In genomic region chr19:48635966-48636858, GRCh38 we compare ENCODE assay signal across 8 cellular contexts. TPM values are rescaled to one million over a fixed set of nuclear protein-coding genes. Genes with fewer than 3 reads are reported as not detected.
A peak's percentile ranks its signal among the peaks of the same experiment; 100 is the strongest.
DNase-seq lines count a peak whose midpoint lies in the region; FAIRE-seq and TF ChIP-seq lines count a peak whose summit lies in the region.

No MANE protein-coding gene starts in this region.

- H3K4me3 ChIP-seq in SU-DHL-6 (ENCODE audit: insufficient read depth, low read length, poor library complexity, severe bottlenecking), result peak overlapping the region; percentile 68
- peak overlapping the region; percentile 63 to 81 (median 78) for H3K4me3 ChIP-seq in esophagus muscularis mucosa
- peak overlapping the region; percentile 60 for H3K4me3 ChIP-seq in ovary

- WGBS in esophagus muscularis mucosa, result 1% methylated on average over 20 of the region's 35 CpGs
- 1 to 2% (median 1%) methylated on average over 35 of the region's 35 CpGs for WGBS in ovary, 3 donors

- H3K4me3 Mint-ChIP-seq in activated CD4-positive, alpha-beta T cell treated with anti-CD3 and anti-CD28 coated beads, Interleukin-2, amount 10 ng/mL, durations not matched to agents 7 days and 5 days, result peak overlapping the region; percentile 94

- no peaks in the 10 kb centered on the region for H3K9me3 ChIP-seq in SU-DHL-6 (ENCODE audit: insufficient read depth, low read length)
- no peaks in the 10 kb centered on the region for H3K9me3 ChIP-seq in esophagus muscularis mucosa
- H3K9me3 ChIP-seq in ovary, result no peaks in the 10 kb centered on the region

- H3K27ac ChIP-seq in SU-DHL-6 (ENCODE audit: low read depth, low read length) (peak overlapping the region; percentile 73), esophagus muscularis mucosa (replicated peaks in 1 of 4) (peak overlapping the region; percentile 95 to 100 (median 96)), ovary (peak overlapping the region; percentile 89 to 93)

- TF ChIP-seq EP300 in esophagus muscularis mucosa (IDR thresholded peaks at IDR 0.05), result no peak
- TF ChIP-seq EP300 in ovary (IDR thresholded peaks at IDR 0.05), result no peak

- H3K4me1 ChIP-seq in esophagus muscularis mucosa (peaks cover 51 to 77% (median 70%) of the 10 kb centered on the region in 4 donors), ovary (ENCODE audit: insufficient read depth) (peaks cover 13% of the 10 kb centered on the region)

- H3K36me3 Mint-ChIP-seq in activated CD4-positive, alpha-beta T cell treated with anti-CD3 and anti-CD28 coated beads, Interleukin-2, amount 10 ng/mL, durations not matched to agents 7 days and 5 days (ENCODE audit: low read depth), result peaks cover 13% of the 10 kb centered on the region

- H3K27ac Mint-ChIP-seq in activated CD4-positive, alpha-beta T cell treated with anti-CD3 and anti-CD28 coated beads, Interleukin-2, amount 10 ng/mL, durations not matched to agents 7 days and 5 days, result peak overlapping the region; percentile 99

- no peaks in the 10 kb centered on the region for H3K79me2 ChIP-seq in SU-DHL-6 (ENCODE audit: insufficient read depth, low read length)

- FAIRE-seq in GM12892 (lab: Jason Lieb, UNC), result no peak
- no peak for FAIRE-seq in GM19239 (lab: Jason Lieb, UNC)

- H3K36me3 ChIP-seq in SU-DHL-6 (ENCODE audit: low read length) (no peaks in the 10 kb centered on the region), esophagus muscularis mucosa (peaks cover 0 to 15% (median 0%) of the 10 kb centered on the region in 4 donors), ovary (no peaks in the 10 kb centered on the region)

- H3F3A ChIP-seq in SU-DHL-6 (ENCODE audit: insufficient read depth), result peaks cover 21% of the 10 kb centered on the region

- peak overlapping the region; percentile 22 for H2AFZ ChIP-seq in SU-DHL-6 (ENCODE audit: low read depth, low read length, severe bottlenecking)

- CTCF ChIA-PET in activated CD4-positive, alpha-beta T cell treated with anti-CD3 and anti-CD28 coated beads, Interleukin-2, amount 10 ng/mL, durations not matched to agents 7 days and 5 days (lab: Charles Lee), result no interaction called here

- no peaks in the 10 kb centered on the region for H4K20me1 ChIP-seq in SU-DHL-6 (ENCODE audit: low read depth, low read length)

- H3K27me3 Mint-ChIP-seq in activated CD4-positive, alpha-beta T cell treated with anti-CD3 and anti-CD28 coated beads, Interleukin-2, amount 10 ng/mL, durations not matched to agents 7 days and 5 days, result no peaks in the 10 kb centered on the region

- peak overlapping the region; percentile 89 for H3K4me2 ChIP-seq in SU-DHL-6 (ENCODE audit: low read depth, low read length, poor library complexity, severe bottlenecking)

- TF ChIP-seq POLR2A in esophagus muscularis mucosa (IDR thresholded peaks at IDR 0.05; ENCODE audit: low read depth), result no peak
- TF ChIP-seq POLR2A in ovary (IDR thresholded peaks at IDR 0.05), result no peak
- no peak for TF ChIP-seq POLR2A in GM12892 (IDR thresholded peaks at IDR 0.05; ENCODE audit: low read depth, low read length)

- H3K9ac ChIP-seq in SU-DHL-6 (ENCODE audit: low read length), result peak overlapping the region; percentile 93

- no peaks in the 10 kb centered on the region for H3K27me3 ChIP-seq in SU-DHL-6 (ENCODE audit: low read length)
- no peaks in the 10 kb centered on the region for H3K27me3 ChIP-seq in esophagus muscularis mucosa
- no peaks in the 10 kb centered on the region for H3K27me3 ChIP-seq in ovary

- intact Hi-C loops in esophagus muscularis mucosa (cut with DNase I) (no loop called here), ovary (cut with DNase I) (no loop called here)

- H3K9me2 ChIP-seq in SU-DHL-6 (replicated peaks; ENCODE audit: insufficient read depth, low read length), result no peaks in the 10 kb centered on the region

- no peak for TF ChIP-seq CTCF in SU-DHL-6 (IDR thresholded peaks at IDR 0.05; ENCODE audit: insufficient read depth, low read length, poor library complexity, severe bottlenecking)
- no peak for TF ChIP-seq CTCF in esophagus muscularis mucosa (IDR thresholded peaks at IDR 0.05)
- no peak for TF ChIP-seq CTCF in ovary (IDR thresholded peaks at IDR 0.05)

- POLR2A ChIA-PET in activated CD4-positive, alpha-beta T cell treated with anti-CD3 and anti-CD28 coated beads, Interleukin-2, amount 10 ng/mL, durations not matched to agents 7 days and 5 days (lab: Charles Lee), result no interaction called here

- peaks cover 3% of the 10 kb centered on the region for H3K9me3 Mint-ChIP-seq in activated CD4-positive, alpha-beta T cell treated with anti-CD3 and anti-CD28 coated beads, Interleukin-2, amount 10 ng/mL, durations not matched to agents 7 days and 5 days

- peaks cover 55% of the 10 kb centered on the region for H3K4me1 Mint-ChIP-seq in activated CD4-positive, alpha-beta T cell treated with anti-CD3 and anti-CD28 coated beads, Interleukin-2, amount 10 ng/mL, durations not matched to agents 7 days and 5 days

- DNase-seq in activated CD4-positive, alpha-beta T cell treated with anti-CD3 and anti-CD28 coated beads, Interleukin-2, amount 10 ng/mL, durations not matched to agents 7 days and 5 days, result peak; percentile 38
- no peak for DNase-seq in activated CD4-positive, alpha-beta T cell treated with anti-CD3 and anti-CD28 coated beads, Interleukin-2, amount 50 U/mL, for 48 hours
- DNase-seq in esophagus muscularis mucosa (ENCODE audit: extremely low spot score), result no peak
- peak; percentile 71 to 78 (median 76) for DNase-seq in ovary
- DNase-seq in GM12892 (ENCODE audit: insufficient read length), result no peak
- no peak for DNase-seq in activated CD4-positive, CD25-positive, alpha-beta regulatory T cell treated with anti-CD3 and anti-CD28 coated beads, Interleukin-2, amount 50 U/mL, for 72 hours
- no peak for DNase-seq in GM19239 (ENCODE audit: insufficient read length, low spot score)

RNA-seq across cellular contexts. Expression of gene DBP, which starts 1.0 kb away (rescaled TPM):
- 10 to 100 TPM; 24.1 to 25.8 TPM for total RNA-seq in activated CD4-positive, alpha-beta T cell treated with anti-CD3 and anti-CD28 coated beads, Interleukin-2, amount 10 ng/mL, durations not matched to agents 7 days and 5 days
- total RNA-seq in esophagus muscularis mucosa (1 to 10 TPM; 3.0 to 9.3 (median 7.2) TPM), ovary (10 to 100 TPM; 19.7 to 69.8 (median 34.6) TPM)
- polyA plus RNA-seq in ovary, result 10 to 100 TPM; 19.8 to 29.0 TPM
- 8.0 TPM for polyA plus RNA-seq in GM12892 (2012; ENCODE audit: missing spikeins)

RNA-seq across cellular contexts. Expression of gene CA11, which starts 9.8 kb away (rescaled TPM):
- total RNA-seq in activated CD4-positive, alpha-beta T cell treated with anti-CD3 and anti-CD28 coated beads, Interleukin-2, amount 10 ng/mL, durations not matched to agents 7 days and 5 days, result 10 to 100 TPM; 10.1 to 10.8 TPM
- total RNA-seq in esophagus muscularis mucosa (10 to 100 TPM; 11.9 to 16.5 (median 14.9) TPM), ovary (10 to 100 TPM; 14.9 to 52.5 (median 40.8) TPM)
- polyA plus RNA-seq in ovary, result 10 to 100 TPM; 43.1 to 53.1 TPM
- 3.7 TPM for polyA plus RNA-seq in GM12892 (2012; ENCODE audit: missing spikeins)

RNA-seq across cellular contexts. Expression of gene SPHK2, which starts 16.9 kb away (rescaled TPM):
- 10 to 100 TPM; 28.2 to 33.6 TPM for total RNA-seq in activated CD4-positive, alpha-beta T cell treated with anti-CD3 and anti-CD28 coated beads, Interleukin-2, amount 10 ng/mL, durations not matched to agents 7 days and 5 days
- total RNA-seq in esophagus muscularis mucosa (10 to 100 TPM; 15.9 to 24.5 (median 17.0) TPM), ovary (10 to 100 TPM; 12.3 to 37.2 (median 27.0) TPM)
- 10 to 100 TPM in 1 of 2 donors, 1 to 10 TPM in 1; 2.9 to 24.5 TPM for polyA plus RNA-seq in ovary
- polyA plus RNA-seq in GM12892 (2012; ENCODE audit: missing spikeins), result 7.0 TPM

RNA-seq across cellular contexts. Expression of gene RPL18, which starts 17.2 kb away (rescaled TPM):
- 1,000 to 10,000 TPM; 1,477 to 1,601 TPM for total RNA-seq in activated CD4-positive, alpha-beta T cell treated with anti-CD3 and anti-CD28 coated beads, Interleukin-2, amount 10 ng/mL, durations not matched to agents 7 days and 5 days
- total RNA-seq in esophagus muscularis mucosa (1,000 to 10,000 TPM; 1,298 to 2,105 (median 1,742) TPM), ovary (1,000 to 10,000 TPM; 2,699 to 8,435 (median 3,584) TPM)
- polyA plus RNA-seq in ovary, result 1,000 to 10,000 TPM; 1,780 to 6,110 TPM
- 2,410 TPM for polyA plus RNA-seq in GM12892 (2012; ENCODE audit: missing spikeins)

RNA-seq across cellular contexts. Expression of gene FAM83E, which starts 21.3 kb away (rescaled TPM):
- total RNA-seq in activated CD4-positive, alpha-beta T cell treated with anti-CD3 and anti-CD28 coated beads, Interleukin-2, amount 10 ng/mL, durations not matched to agents 7 days and 5 days, result 1 to 10 TPM; 2.5 TPM
- total RNA-seq in esophagus muscularis mucosa, result under 1 TPM; 0.32 to 0.69 (median 0.37) TPM
- total RNA-seq in ovary, result 1 to 10 TPM in 5 of 7 donors, not detected in 2; 1.1 to 6.9 (median 1.5) TPM
- under 1 TPM in 1 of 2 donors, not detected in 1; 0.16 TPM for polyA plus RNA-seq in ovary
- polyA plus RNA-seq in GM12892 (2012; ENCODE audit: missing spikeins), result 0.93 TPM

Comparison
In these comparisons a context has a peak if more than half of its experiments do, and no peak if none do; other contexts are left out.
1. DNase-seq: peak in activated CD4-positive, alpha-beta T cell treated with anti-CD3 and anti-CD28 coated beads, Interleukin-2, amount 10 ng/mL, durations not matched to agents 7 days and 5 days (single experiment) and ovary (5 of 5); none in activated CD4-positive, alpha-beta T cell treated with anti-CD3 and anti-CD28 coated beads, Interleukin-2, amount 50 U/mL, for 48 hours (0 of 2), esophagus muscularis mucosa (single experiment), GM12892 (single experiment), activated CD4-positive, CD25-positive, alpha-beta regulatory T cell treated with anti-CD3 and anti-CD28 coated beads, Interleukin-2, amount 50 U/mL, for 72 hours (single experiment) and GM19239 (single experiment).
2. Peak in every context shown above with its lines, with median percentiles within 50 percentile points of each other: H3K27ac ChIP-seq and H3K4me3 ChIP-seq.